Comparison of ENCODE assay signal across 28 cellular contexts in the genomic region with DNA sequence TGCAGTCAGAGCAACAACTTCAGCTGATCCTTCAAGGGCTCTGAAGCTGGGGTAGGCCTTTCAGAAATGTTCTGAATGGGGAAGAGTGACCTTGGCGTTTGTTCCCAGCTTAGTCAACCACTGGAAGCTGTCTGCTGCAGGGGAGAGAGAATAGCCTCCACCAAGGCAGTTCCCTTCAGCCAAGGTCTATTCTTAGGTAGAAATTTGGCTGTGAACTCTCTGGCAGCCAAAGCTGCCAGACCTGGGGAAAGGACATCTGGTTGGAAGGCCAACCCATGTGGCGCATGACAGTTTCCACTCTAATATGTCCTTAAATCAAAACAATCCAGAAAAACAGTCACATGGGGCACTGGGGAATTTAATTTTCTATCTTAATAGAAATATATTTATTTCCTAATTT.
"Had no signal": no experiment of that assay in that cellular context is flagged by ENCODE, and none has a peak within 500 bp of the region (broad histone marks: within the 10 kb centered on the region; RNA-seq: fewer than 3 reads in every experiment).

No MANE protein-coding gene starts in this region.

- DNase-seq: activated CD4-positive, alpha-beta memory T cell treated with anti-CD3 and anti-CD28 coated beads, Interleukin-2, amount 10 ng/mL, durations not matched to agents 7 days and 5 days; activated CD4-positive, alpha-beta T cell treated with anti-CD3 and anti-CD28 coated beads for 1 hour; activated CD4-positive, alpha-beta T cell treated with anti-CD3 and anti-CD28 coated beads for 48 hours; activated CD4-positive, CD25-positive, alpha-beta regulatory T cell; activated CD8-positive, alpha-beta memory T cell treated with anti-CD3 and anti-CD28 coated beads for 24 hours; activated CD8-positive, alpha-beta memory T cell treated with anti-CD3 and anti-CD28 coated beads, Interleukin-2, amount 10 ng/mL, durations not matched to agents 7 days and 5 days; activated CD8-positive, alpha-beta memory T cell treated with anti-CD3 and anti-CD28 coated beads, Interleukin-2, amount 50 U/mL, for 48 hours; activated effector memory CD4-positive, alpha-beta T cell treated with Interleukin-2 at 50 U/mL for 16 hours; activated naive CD4-positive, alpha-beta T cell; activated naive CD8-positive, alpha-beta T cell treated with anti-CD3 and anti-CD28 coated beads, Interleukin-2, amount 10 ng/mL, durations not matched to agents 7 days and 5 days; activated T-cell treated with anti-CD3 and anti-CD28 coated beads, Interleukin-2, amount 50 U/mL, for 48 hours; amygdala; Kasumi-1; KG1; MG63; NCI-H1048; NCI-H1105 treated with DMSO at 0.1 percent for 48 hours; NCI-H1436; NCI-H1694; NCI-H1930; NCI-H345; NCI-H524 treated with DMSO at 0.1 percent for 48 hours; PC-3; Peyer's patch; RPMI8226; T1000; WERI-Rb-1 had no signal

- H3K9me3 ChIP-seq: ascending aorta, MG63, Peyer's patch had no signal

- H3K4me1 ChIP-seq: ascending aorta, Peyer's patch had no signal

- H3K27ac ChIP-seq: ascending aorta, Peyer's patch, WERI-Rb-1 had no signal

- H3K4me3 ChIP-seq: ascending aorta, MG63, Peyer's patch had no signal

- H3K27me3 ChIP-seq: ascending aorta, MG63, Peyer's patch had no signal

- H3K36me3 ChIP-seq: ascending aorta, MG63, Peyer's patch, WERI-Rb-1 had no signal

- ATAC-seq: activated CD8-positive, alpha-beta memory T cell treated with anti-CD3 and anti-CD28 coated beads, Interleukin-2, amount 10 ng/mL, durations not matched to agents 7 days and 5 days; PC-3 had no signal
